11 cellular contexts compared by ENCODE assay signal in genomic region chr16:69601250-69601649, GRCh38.
"Had no signal": no experiment of that assay in that cellular context is flagged by ENCODE, and none has a peak within 500 bp of the region (broad histone marks: within the 10 kb centered on the region; RNA-seq: fewer than 3 reads in every experiment).

No MANE protein-coding gene starts in this region.

- H3K4me1 ChIP-seq: HAP-1 had no signal

- ATAC-seq: GM23338, HCT116 had no signal

- H3K36me3 ChIP-seq: HAP-1 had no signal

- FAIRE-seq: H1, H54 had no signal

- H2AFZ ChIP-seq: GM23248, GM23338 had no signal

- H3K27ac ChIP-seq: GM23248 had no signal

- H3K4me2 ChIP-seq: GM23338 had no signal

- H3K9me3 ChIP-seq: HAP-1 had no signal

- H3K4me3 ChIP-seq: GM23248, GM23338, HAP-1 had no signal

- DNase-seq: GM23248, GOT3, H7, H9, HCEC 1CT, HFFc6 had no signal

- H3K9ac ChIP-seq: GM23248 had no signal
